In genomic region chr19:46634045-46634655, GRCh38 we compare ENCODE assay signal across 8 cellular contexts. TPM values are rescaled to one million over a fixed set of nuclear protein-coding genes. Genes with fewer than 3 reads are reported as not detected.
DNase-seq lines count a peak whose midpoint lies in the region; ATAC-seq and TF ChIP-seq lines count a peak whose summit lies in the region.

No MANE protein-coding gene starts in this region.

- no peaks in the 10 kb centered on the region for H3K9me3 ChIP-seq in esophagus squamous epithelium
- H3K9me3 ChIP-seq in naive thymus-derived CD4-positive, alpha-beta T cell (ENCODE audit: control insufficient read depth in 2 of 3, low read length in 3 of 3) = no peaks in the 10 kb centered on the region

- peak overlapping the region in 3 of 4 donors; percentile 9 to 26 (median 24) for H3K27ac ChIP-seq in esophagus squamous epithelium
- H3K27ac ChIP-seq in naive thymus-derived CD4-positive, alpha-beta T cell (ENCODE audit: low read depth, low read length) = peak overlapping the region; percentile 90

- peak in 1 of 4 donors; percentile 22 for TF ChIP-seq POLR2A in esophagus squamous epithelium (IDR thresholded peaks at IDR 0.05)

- peak; percentile 95 for DNase-seq in GM10248 (ENCODE audit: extremely low spot score)
- peak; percentile 63 for DNase-seq in NOMO-1 treated with dmso at 0.1 percent for 144 hours (lab: John Stamatoyannopoulos, UW; ENCODE audit: unreplicated experiment)
- peak; percentile 97 for DNase-seq in activated T-cell treated with anti-CD3 and anti-CD28 coated beads, Interleukin-2, amount 50 U/mL, for 24 hours
- no peak for DNase-seq in esophagus squamous epithelium (lab: John Stamatoyannopoulos, UW)
- peak; percentile 86 to 99 (median 97) for DNase-seq in naive thymus-derived CD4-positive, alpha-beta T cell
- DNase-seq in stimulated activated effector memory CD8-positive, alpha-beta T cell treated with anti-CD3 and anti-CD28 coated beads, Interleukin-12 subunit alpha, Interleukin-12 subunit beta, amount 100 ng/mL, for 72 hours (ENCODE audit: low spot score in 2 of 2) = peak; percentile 81 to 97

- H3K36me3 ChIP-seq in esophagus squamous epithelium = no peaks in the 10 kb centered on the region
- H3K36me3 ChIP-seq in naive thymus-derived CD4-positive, alpha-beta T cell (ENCODE audit: control insufficient read depth in 2 of 3, insufficient read depth in 3 of 3, low read length in 3 of 3) = no peaks in the 10 kb centered on the region

- peaks cover 20% of the 10 kb centered on the region for H3K4me1 Mint-ChIP-seq in activated T-cell treated with anti-CD3 and anti-CD28 coated beads, Interleukin-2, amount 50 U/mL, for 24 hours (ENCODE audit: low read depth)
- peaks cover 10 to 32% (median 23%) of the 10 kb centered on the region in 7 donors for H3K4me1 Mint-ChIP-seq in naive thymus-derived CD4-positive, alpha-beta T cell
- H3K4me1 Mint-ChIP-seq in stimulated activated effector memory CD8-positive, alpha-beta T cell treated with anti-CD3 and anti-CD28 coated beads, Interleukin-12 subunit alpha, Interleukin-12 subunit beta, amount 100 ng/mL, for 72 hours = peaks cover 10% of the 10 kb centered on the region

- CTCF ChIA-PET in GM10248 (lab: Yijun Ruan, JAX) = interaction anchor here (0.9 to 5.0 kb wide), 6 partner anchors 8 to 206 kb away, joined by 3 to 36 read pairs (median 18); partner anchors contain the start of gene DACT3
- CTCF ChIA-PET in naive thymus-derived CD4-positive, alpha-beta T cell (lab: Charles Lee) = interaction anchor here (1.6 to 2.2 kb wide), 3 partner anchors 16 to 22 kb away, joined by 5 to 7 read pairs (median 7); no protein-coding TSS in a partner anchor

- WGBS in esophagus squamous epithelium, 2 donors = 0 to 7% methylated on average over 16 to 22 of the region's 38 CpGs

- H3K4me3 Mint-ChIP-seq in activated T-cell treated with anti-CD3 and anti-CD28 coated beads, Interleukin-2, amount 50 U/mL, for 24 hours = peak overlapping the region; percentile 75
- H3K4me3 Mint-ChIP-seq in naive thymus-derived CD4-positive, alpha-beta T cell = peak overlapping the region in 9 of 10 donors; percentile 81 to 90 (median 87)
- H3K4me3 Mint-ChIP-seq in stimulated activated effector memory CD8-positive, alpha-beta T cell treated with anti-CD3 and anti-CD28 coated beads, Interleukin-12 subunit alpha, Interleukin-12 subunit beta, amount 100 ng/mL, for 72 hours = no peak overlapping the region

- peak overlapping the region; percentile 72 for H3K27ac Mint-ChIP-seq in activated T-cell treated with anti-CD3 and anti-CD28 coated beads, Interleukin-2, amount 50 U/mL, for 24 hours
- H3K27ac Mint-ChIP-seq in naive thymus-derived CD4-positive, alpha-beta T cell = peak overlapping the region in 8 of 9 donors; percentile 66 to 98 (median 94)
- H3K27ac Mint-ChIP-seq in stimulated activated effector memory CD8-positive, alpha-beta T cell treated with anti-CD3 and anti-CD28 coated beads, Interleukin-12 subunit alpha, Interleukin-12 subunit beta, amount 100 ng/mL, for 72 hours = no peak overlapping the region

- TF ChIP-seq CTCF in GM10248 (IDR thresholded peaks at IDR 0.05; ENCODE audit: control extremely low read depth, extremely low read depth, low read depth, missing control alignments) (no peak), esophagus squamous epithelium (IDR thresholded peaks at IDR 0.05) (no peak)

- H3K36me3 Mint-ChIP-seq in activated T-cell treated with anti-CD3 and anti-CD28 coated beads, Interleukin-2, amount 50 U/mL, for 24 hours (ENCODE audit: low read depth) = no peaks in the 10 kb centered on the region
- H3K36me3 Mint-ChIP-seq in naive thymus-derived CD4-positive, alpha-beta T cell = peaks cover 0 to 3% (median 0%) of the 10 kb centered on the region in 5 donors
- no peaks in the 10 kb centered on the region for H3K36me3 Mint-ChIP-seq in stimulated activated effector memory CD8-positive, alpha-beta T cell treated with anti-CD3 and anti-CD28 coated beads, Interleukin-12 subunit alpha, Interleukin-12 subunit beta, amount 100 ng/mL, for 72 hours

- intact Hi-C loops in esophagus squamous epithelium (cut with DNase I) = no loop called here
- intact Hi-C loops in naive thymus-derived CD4-positive, alpha-beta T cell (cut with micrococcal nuclease) = loop anchor here (1.0 to 5.0 kb wide), 6 partner anchors 20 to 1227 kb away; partner anchors contain the start of genes DACT3 (in 2 of the 2), POLR1G (in 1 of the 2), PPP1R13L (in 1 of the 2) and ZC3H4 (in 1 of the 2)

- H3K4me1 ChIP-seq in esophagus squamous epithelium = peaks cover 13 to 54% (median 33%) of the 10 kb centered on the region in 3 donors
- peaks cover 22 to 23% of the 10 kb centered on the region in 2 donors for H3K4me1 ChIP-seq in naive thymus-derived CD4-positive, alpha-beta T cell (ENCODE audit: control insufficient read depth in 2 of 2, insufficient read depth in 2 of 2, low read length in 2 of 2)

- POLR2A ChIA-PET in GM10248 (lab: Yijun Ruan, JAX) = interaction anchor here (0.6 kb wide), 1 partner anchor 198 kb away, joined by 3 read pairs; no protein-coding TSS in a partner anchor
- POLR2A ChIA-PET in naive thymus-derived CD4-positive, alpha-beta T cell (lab: Charles Lee) = interaction anchor here (0.7 to 5.2 kb wide), 9 partner anchors 10 to 683 kb away, joined by 3 to 40 read pairs (median 15); partner anchors contain the start of genes CALM3, DACT3 and PTGIR

- ATAC-seq in HG03342 (IDR thresholded peaks at IDR 0.05; ENCODE audit: unreplicated experiment) = peak; percentile 46
- ATAC-seq in naive thymus-derived CD4-positive, alpha-beta T cell = peak; percentile 91
- ATAC-seq in stimulated activated effector memory CD8-positive, alpha-beta T cell treated with anti-CD3 and anti-CD28 coated beads, Interleukin-12 subunit alpha, Interleukin-12 subunit beta, amount 100 ng/mL, for 72 hours = peak; percentile 45
- no peak for ATAC-seq in HG03025 (IDR thresholded peaks at IDR 0.05; ENCODE audit: low FRiP score, unreplicated experiment)

- peaks cover 0 to 82% (median 0%) of the 10 kb centered on the region in 4 donors for H3K27me3 ChIP-seq in esophagus squamous epithelium
- no peaks in the 10 kb centered on the region for H3K27me3 ChIP-seq in naive thymus-derived CD4-positive, alpha-beta T cell (ENCODE audit: control insufficient read depth in 2 of 2, insufficient read depth in 2 of 2, low read length in 2 of 2)

- peak overlapping the region; percentile 16 to 55 (median 34) for H3K4me3 ChIP-seq in esophagus squamous epithelium
- H3K4me3 ChIP-seq in naive thymus-derived CD4-positive, alpha-beta T cell (ENCODE audit: low read length) = peak overlapping the region; percentile 62

- no peaks in the 10 kb centered on the region for H3K9me3 Mint-ChIP-seq in activated T-cell treated with anti-CD3 and anti-CD28 coated beads, Interleukin-2, amount 50 U/mL, for 24 hours
- H3K9me3 Mint-ChIP-seq in naive thymus-derived CD4-positive, alpha-beta T cell = no peaks in the 10 kb centered on the region
- H3K9me3 Mint-ChIP-seq in stimulated activated effector memory CD8-positive, alpha-beta T cell treated with anti-CD3 and anti-CD28 coated beads, Interleukin-12 subunit alpha, Interleukin-12 subunit beta, amount 100 ng/mL, for 72 hours = no peaks in the 10 kb centered on the region

- no peaks in the 10 kb centered on the region for H3K27me3 Mint-ChIP-seq in activated T-cell treated with anti-CD3 and anti-CD28 coated beads, Interleukin-2, amount 50 U/mL, for 24 hours
- peaks cover 0 to 13% (median 0%) of the 10 kb centered on the region in 5 donors for H3K27me3 Mint-ChIP-seq in naive thymus-derived CD4-positive, alpha-beta T cell

RNA-seq across cellular contexts. Expression of gene GNG8, which starts 1.9 kb away (rescaled TPM):
- not detected for total RNA-seq in esophagus squamous epithelium
- 10 to 100 TPM in 1 of 5 experiments, 1 to 10 TPM in 1, not detected in 3; 3.2 to 12.3 TPM for total RNA-seq in naive thymus-derived CD4-positive, alpha-beta T cell
- 1 to 10 TPM in 1 of 2 donors, not detected in 1; 9.7 TPM for polyA plus RNA-seq in naive thymus-derived CD4-positive, alpha-beta T cell

RNA-seq across cellular contexts. Expression of gene PTGIR, which starts 9.3 kb away (rescaled TPM):
- total RNA-seq in esophagus squamous epithelium = 1 to 10 TPM in 2 of 4 donors, under 1 TPM in 1, not detected in 1; 0.57 to 3.0 (median 1.1) TPM
- total RNA-seq in naive thymus-derived CD4-positive, alpha-beta T cell = 10 to 100 TPM in 1 of 5 experiments, 1 to 10 TPM in 4; 4.2 to 99.1 (median 4.9) TPM
- polyA plus RNA-seq in naive thymus-derived CD4-positive, alpha-beta T cell = 10 to 100 TPM in 1 of 2 donors, 1 to 10 TPM in 1; 5.1 to 13.2 TPM

RNA-seq across cellular contexts. Expression of gene DACT3, which starts 26.8 kb away (rescaled TPM):
- 1 to 10 TPM in 2 of 4 donors, under 1 TPM in 2; 0.22 to 5.7 (median 1.8) TPM for total RNA-seq in esophagus squamous epithelium
- 1 to 10 TPM in 1 of 5 experiments, under 1 TPM in 3, not detected in 1; 0.11 to 1.3 (median 0.34) TPM for total RNA-seq in naive thymus-derived CD4-positive, alpha-beta T cell
- under 1 TPM in 1 of 2 donors, not detected in 1; 0.07 TPM for polyA plus RNA-seq in naive thymus-derived CD4-positive, alpha-beta T cell

RNA-seq across cellular contexts. Expression of gene CALM3, which starts 33.0 kb away (rescaled TPM):
- 100 to 1,000 TPM in 1 of 4 donors, 10 to 100 TPM in 3; 61.9 to 147 (median 84.6) TPM for total RNA-seq in esophagus squamous epithelium
- 100 to 1,000 TPM; 203 to 517 (median 266) TPM for total RNA-seq in naive thymus-derived CD4-positive, alpha-beta T cell
- 100 to 1,000 TPM; 242 to 254 TPM for polyA plus RNA-seq in naive thymus-derived CD4-positive, alpha-beta T cell
